6 cellular contexts compared by ENCODE assay signal in genomic region chr17:76121932-76122383, GRCh38. TPM values are rescaled to one million over a fixed set of nuclear protein-coding genes. Genes with fewer than 3 reads are reported as not detected.
A peak's percentile ranks its signal among the peaks of the same experiment; 100 is the strongest.
DNase-seq lines count a peak whose midpoint lies in the region; TF ChIP-seq lines count a peak whose summit lies in the region.

No MANE protein-coding gene starts in this region.

- peaks cover 8% of the 10 kb centered on the region for H3K27me3 ChIP-seq in HUES64 (ENCODE audit: insufficient read depth, low read length)
- H3K27me3 ChIP-seq in smooth muscle cell (ENCODE audit: low read depth) = peaks cover 1% of the 10 kb centered on the region

- no peaks in the 10 kb centered on the region for H3K79me2 ChIP-seq in smooth muscle cell (ENCODE audit: low read depth)

- peak overlapping the region; percentile 55 for H3K9ac ChIP-seq in HUES64 (ENCODE audit: low read depth, low read length)
- H3K9ac ChIP-seq in smooth muscle cell (ENCODE audit: low read depth) = no peak overlapping the region

- WGBS in HUES64 = 32% methylated on average over 41 of the region's 41 CpGs
- 53% methylated on average over 36 of the region's 41 CpGs for WGBS in smooth muscle cell (ENCODE audit: low lambda C conversion rate)

- no peaks in the 10 kb centered on the region for H4K20me1 ChIP-seq in smooth muscle cell (ENCODE audit: low read depth)

- H3K9me3 ChIP-seq in HUES64 (ENCODE audit: insufficient read depth, low read depth, low read length) (no peaks in the 10 kb centered on the region), smooth muscle cell (replicated peaks; ENCODE audit: low read depth) (no peaks in the 10 kb centered on the region)

- peaks cover 14% of the 10 kb centered on the region for H3K4me1 ChIP-seq in HUES64 (ENCODE audit: insufficient read depth, low read length)
- no peaks in the 10 kb centered on the region for H3K4me1 ChIP-seq in smooth muscle cell (ENCODE audit: low read depth)

- H3K36me3 ChIP-seq in HUES64 (ENCODE audit: insufficient read depth, low read length) = no peaks in the 10 kb centered on the region
- H3K36me3 ChIP-seq in smooth muscle cell (ENCODE audit: low read depth) = no peaks in the 10 kb centered on the region

- DNase-seq in epithelial cell of proximal tubule (ENCODE audit: low read depth) (no peak), smooth muscle cell (lab: John Stamatoyannopoulos, UW; ENCODE audit: unreplicated experiment) (no peak), T-helper 9 cell (no peak), SW480 (ENCODE audit: low spot score) (no peak)
- no peak for DNase-seq in activated CD8-positive, alpha-beta memory T cell treated with anti-CD3 and anti-CD28 coated beads, Interleukin-2, amount 50 U/mL, for 48 hours

- H3K4me3 ChIP-seq in HUES64 (ENCODE audit: low read length) (peak overlapping the region; percentile 34), epithelial cell of proximal tubule (ENCODE audit: low read depth, low read length) (peak overlapping the region; percentile 33), smooth muscle cell (peak overlapping the region; percentile 18)

- H3K27ac ChIP-seq in HUES64 (ENCODE audit: low read depth, low read length) (0 out of 2 replicates have a peak overlapping the region, but pooled peaks have one; percentile 25), smooth muscle cell (ENCODE audit: low read depth) (no peak overlapping the region)

- peak overlapping the region; percentile 75 for H3K4me2 ChIP-seq in smooth muscle cell

- TF ChIP-seq CTCF in epithelial cell of proximal tubule (conservative IDR thresholded peaks at IDR 0.05; ENCODE audit: low read depth, low read length) = no peak
- no peak for TF ChIP-seq CTCF in smooth muscle cell (IDR thresholded peaks at IDR 0.05; ENCODE audit: borderline replicate concordance, insufficient read depth, poor library complexity, severe bottlenecking)

- no peaks in the 10 kb centered on the region for H3F3A ChIP-seq in smooth muscle cell (ENCODE audit: low read depth)

- peak overlapping the region; percentile 58 for H2AFZ ChIP-seq in smooth muscle cell (ENCODE audit: low read depth)

RNA-seq across cellular contexts. Expression of gene EXOC7, which starts 18.4 kb away (rescaled TPM):
- polyA plus RNA-seq in HUES64 (2013, experiment 1 of 2) = 64.1 TPM
- 54.0 TPM for polyA plus RNA-seq in HUES64 (2013, experiment 2 of 2)
- total RNA-seq in epithelial cell of proximal tubule (39.6 and 66.6 TPM in 2 replicates), smooth muscle cell (49.8 and 59.1 TPM in 2 replicates)
- 70.3 and 90.8 TPM in 2 replicates for polyA plus RNA-seq in smooth muscle cell

RNA-seq across cellular contexts. Expression of gene FOXJ1, which starts 19.1 kb away (rescaled TPM):
- polyA plus RNA-seq in HUES64 (2013, experiment 1 of 2) = 3.3 TPM
- polyA plus RNA-seq in HUES64 (2013, experiment 2 of 2) = 3.5 TPM
- 2.6 and 3.0 TPM in 2 replicates for total RNA-seq in epithelial cell of proximal tubule
- not detected in 2 replicates for total RNA-seq in smooth muscle cell
- not detected in 2 replicates for polyA plus RNA-seq in smooth muscle cell

RNA-seq across cellular contexts. Expression of gene ZACN, which starts 43.0 kb away (rescaled TPM):
- not detected for polyA plus RNA-seq in HUES64 (2013, experiment 1 of 2)
- polyA plus RNA-seq in HUES64 (2013, experiment 2 of 2) = not detected
- not detected in 2 replicates for total RNA-seq in epithelial cell of proximal tubule
- not detected in 2 replicates for total RNA-seq in smooth muscle cell
- polyA plus RNA-seq in smooth muscle cell = 1.7 and 3.4 TPM in 2 replicates

RNA-seq across cellular contexts. Expression of gene GALR2, which starts 47.4 kb away (rescaled TPM):
- polyA plus RNA-seq in HUES64 (2013, experiment 1 of 2) = 0.30 TPM
- 0.32 TPM for polyA plus RNA-seq in HUES64 (2013, experiment 2 of 2)
- total RNA-seq in epithelial cell of proximal tubule = 0.07 and 0.17 TPM in 2 replicates
- not detected in 2 replicates for total RNA-seq in smooth muscle cell
- polyA plus RNA-seq in smooth muscle cell = 0.17 TPM in 1 of 2 replicates, not detected in the other

RNA-seq across cellular contexts. Expression of gene SRP68, which starts 49.6 kb away (rescaled TPM):
- polyA plus RNA-seq in HUES64 (2013, experiment 1 of 2) = 59.6 TPM
- 60.2 TPM for polyA plus RNA-seq in HUES64 (2013, experiment 2 of 2)
- total RNA-seq in epithelial cell of proximal tubule (15.3 and 32.6 TPM in 2 replicates), smooth muscle cell (41.0 and 67.5 TPM in 2 replicates)
- polyA plus RNA-seq in smooth muscle cell = 96.3 and 102 TPM in 2 replicates
